Comparison of ENCODE assay signal across 33 cellular contexts in the genomic region with DNA sequence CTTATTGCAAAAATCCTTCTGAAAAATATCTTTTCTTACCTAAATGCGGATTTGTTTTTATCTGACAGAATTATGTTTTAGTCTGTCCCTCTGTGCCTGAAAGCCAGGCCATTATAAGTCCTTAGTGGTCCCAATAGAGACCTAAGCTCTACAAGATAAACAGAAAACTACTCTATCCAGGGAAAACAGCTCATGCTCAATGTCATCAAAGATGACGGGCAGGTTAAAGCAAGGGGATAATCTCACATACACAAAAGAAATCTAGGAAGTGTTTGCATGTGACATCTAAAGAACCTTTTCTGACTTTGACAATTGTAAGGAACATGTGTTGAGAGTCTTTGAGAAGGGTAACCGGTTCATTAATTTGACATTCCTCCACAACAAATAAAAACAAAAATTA.
"Had no signal": no experiment of that assay in that cellular context is flagged by ENCODE, and none has a peak within 500 bp of the region (broad histone marks: within the 10 kb centered on the region; RNA-seq: fewer than 3 reads in every experiment).

No MANE protein-coding gene starts in this region.

- DNase-seq: activated B cell treated with CpG ODN at 0.5 μM for 24 hours; activated CD4-positive, alpha-beta memory T cell treated with anti-CD3 and anti-CD28 coated beads, Interleukin-2, amount 10 ng/mL, durations not matched to agents 7 days and 5 days; activated CD4-positive, alpha-beta T cell treated with anti-CD3 and anti-CD28 coated beads for 4 hours; activated CD4-positive, alpha-beta T cell treated with anti-CD3 and anti-CD28 coated beads, Interleukin-2, amount 10 ng/mL, durations not matched to agents 7 days and 5 days; activated CD4-positive, alpha-beta T cell treated with anti-CD3 and anti-CD28 coated beads, Interleukin-2, amount 50 U/mL, for 4 hours; activated CD8-positive, alpha-beta memory T cell treated with anti-CD3 and anti-CD28 coated beads, Interleukin-2, amount 50 U/mL, for 48 hours; activated effector memory CD4-positive, alpha-beta T cell treated with Interleukin-2 at 50 U/mL for 16 hours; activated gamma-delta T cell treated with Interleukin-2 at 50 U/mL for 16 hours; activated naive CD4-positive, alpha-beta T cell treated with anti-CD3 and anti-CD28 coated beads, Interleukin-2, amount 50 U/mL, for 16 hours; activated naive CD4-positive, alpha-beta T cell treated with Interleukin-2 at 50 U/mL for 16 hours; activated T-cell treated with anti-CD3 and anti-CD28 coated beads for 4 hours; activated T-cell treated with anti-CD3 and anti-CD28 coated beads, Interleukin-2, amount 50 U/mL, for 24 hours; activated T-cell treated with anti-CD3 and anti-CD28 coated beads, Interleukin-2, amount 50 U/mL, for 72 hours; amniotic stem cell; anterior cingulate cortex; brain microvascular endothelial cell; cortex of kidney; dermis blood vessel endothelial cell; effector CD4-positive, alpha-beta T cell; effector memory CD8-positive, alpha-beta T cell; erythroblast; foreskin keratinocyte; gastrocnemius medialis; glutamatergic neuron; T-helper 1 cell; T-helper 17 cell; T1000; WERI-Rb-1 had no signal

- H3K4me3 ChIP-seq: esophagus muscularis mucosa, gastrocnemius medialis had no signal

- H3K36me3 Mint-ChIP-seq: activated naive CD8-positive, alpha-beta T cell had no signal

- H3K4me1 ChIP-seq: esophagus muscularis mucosa, foreskin keratinocyte, gastrocnemius medialis had no signal

- H3K9me3 Mint-ChIP-seq: activated B cell treated with CpG ODN at 0.5 μM for 24 hours; activated CD4-positive, alpha-beta memory T cell treated with anti-CD3 and anti-CD28 coated beads, Interleukin-2, amount 10 ng/mL, durations not matched to agents 7 days and 5 days; activated CD4-positive, alpha-beta T cell treated with anti-CD3 and anti-CD28 coated beads, Interleukin-2, amount 10 ng/mL, durations not matched to agents 7 days and 5 days; central memory CD8-positive, alpha-beta T cell; effector memory CD8-positive, alpha-beta T cell had no signal

- ATAC-seq: activated CD4-positive, CD25-positive, alpha-beta regulatory T cell treated with anti-CD3 and anti-CD28 coated beads, Interleukin-2, amount 50 U/mL, for 24 hours; activated T-cell treated with anti-CD3 and anti-CD28 coated beads, Interleukin-2, amount 50 U/mL, for 72 hours; effector memory CD8-positive, alpha-beta T cell; foreskin keratinocyte; gastrocnemius medialis; T-helper 17 cell had no signal

- H3K27ac ChIP-seq: brain microvascular endothelial cell, esophagus muscularis mucosa, foreskin keratinocyte, gastrocnemius medialis, WERI-Rb-1 had no signal

- H3K27ac Mint-ChIP-seq: activated B cell treated with CpG ODN at 0.5 μM for 24 hours; activated CD4-positive, alpha-beta memory T cell treated with anti-CD3 and anti-CD28 coated beads, Interleukin-2, amount 10 ng/mL, durations not matched to agents 7 days and 5 days; activated CD4-positive, alpha-beta T cell treated with anti-CD3 and anti-CD28 coated beads, Interleukin-2, amount 10 ng/mL, durations not matched to agents 7 days and 5 days; activated naive CD8-positive, alpha-beta T cell; activated T-cell treated with anti-CD3 and anti-CD28 coated beads, Interleukin-2, amount 50 U/mL, for 24 hours; activated T-cell treated with anti-CD3 and anti-CD28 coated beads, Interleukin-2, amount 50 U/mL, for 72 hours; T-helper 17 cell; T-helper 2 cell treated with Interferon-gamma antibody and Interleukin-4, amounts not matched to agents 5 μg/mL and 100 μg/mL, for 36 hours had no signal

- H3K9me3 ChIP-seq: esophagus muscularis mucosa, gastrocnemius medialis had no signal

- H3K36me3 ChIP-seq: brain microvascular endothelial cell, esophagus muscularis mucosa, gastrocnemius medialis, WERI-Rb-1 had no signal

- H3K27me3 Mint-ChIP-seq: activated CD4-positive, alpha-beta memory T cell treated with anti-CD3 and anti-CD28 coated beads, Interleukin-2, amount 10 ng/mL, durations not matched to agents 7 days and 5 days; activated CD4-positive, alpha-beta T cell treated with anti-CD3 and anti-CD28 coated beads, Interleukin-2, amount 10 ng/mL, durations not matched to agents 7 days and 5 days; activated naive CD8-positive, alpha-beta T cell; activated T-cell treated with anti-CD3 and anti-CD28 coated beads, Interleukin-2, amount 50 U/mL, for 24 hours; central memory CD8-positive, alpha-beta T cell; effector memory CD8-positive, alpha-beta T cell had no signal

- H3K27me3 ChIP-seq: brain microvascular endothelial cell, esophagus muscularis mucosa, foreskin keratinocyte, gastrocnemius medialis had no signal

- H3K4me3 Mint-ChIP-seq: activated B cell treated with CpG ODN at 0.5 μM for 24 hours; activated CD4-positive, alpha-beta memory T cell treated with anti-CD3 and anti-CD28 coated beads, Interleukin-2, amount 10 ng/mL, durations not matched to agents 7 days and 5 days; activated CD4-positive, alpha-beta T cell treated with anti-CD3 and anti-CD28 coated beads, Interleukin-2, amount 10 ng/mL, durations not matched to agents 7 days and 5 days; activated naive CD8-positive, alpha-beta T cell; activated T-cell treated with anti-CD3 and anti-CD28 coated beads, Interleukin-2, amount 50 U/mL, for 24 hours; activated T-cell treated with anti-CD3 and anti-CD28 coated beads, Interleukin-2, amount 50 U/mL, for 72 hours; central memory CD8-positive, alpha-beta T cell; effector memory CD8-positive, alpha-beta T cell; T-helper 17 cell; T-helper 2 cell treated with Interferon-gamma antibody and Interleukin-4, amounts not matched to agents 5 μg/mL and 100 μg/mL, for 36 hours had no signal

- H3K4me1 Mint-ChIP-seq: activated B cell treated with CpG ODN at 0.5 μM for 24 hours; central memory CD8-positive, alpha-beta T cell had no signal
